ENCODE assay signal across 22 cellular contexts in genomic region chr1:219085082-219085481, GRCh38.
DNase-seq lines count a peak whose midpoint lies in the region; ATAC-seq and TF ChIP-seq lines count a peak whose summit lies in the region.
"Had no signal": no experiment of that assay in that cellular context is flagged by ENCODE, and none has a peak within 500 bp of the region (broad histone marks: within the 10 kb centered on the region; RNA-seq: fewer than 3 reads in every experiment).

No MANE protein-coding gene starts in this region.

- no peak for ATAC-seq in HG02938 (IDR thresholded peaks at IDR 0.05; ENCODE audit: unreplicated experiment)
- ATAC-seq: activated CD8-positive, alpha-beta T cell treated with anti-CD3 and anti-CD28 coated beads, Interleukin-2, amount 10 ng/mL, durations not matched to agents 7 days and 5 days; activated T-cell treated with anti-CD3 and anti-CD28 coated beads, Interleukin-2, amount 50 U/mL, for 72 hours; stimulated activated memory B cell treated with anti-CD40 and anti-IgM and Interleukin-4, amounts not matched to agents 10 μg/mL and 1 μg/mL and 100 μg/mL, for 72 hours had no signal

- no peak for TF ChIP-seq CTCF in GM13977 (IDR thresholded peaks at IDR 0.05; ENCODE audit: extremely low read depth, insufficient read depth, missing control alignments)
- TF ChIP-seq CTCF in thyroid gland (IDR thresholded peaks at IDR 0.05): no peak

- H3K27me3 ChIP-seq in ACC112 (ENCODE audit: insufficient read depth, low read length): no peaks in the 10 kb centered on the region
- no peaks in the 10 kb centered on the region for H3K27me3 ChIP-seq in thyroid gland
- H3K27me3 ChIP-seq: esophagus squamous epithelium, hepatocyte had no signal

- no peaks in the 10 kb centered on the region for H3K9me3 ChIP-seq in thyroid gland
- H3K9me3 ChIP-seq: esophagus squamous epithelium had no signal

- H3K27ac ChIP-seq in ACC112 (ENCODE audit: low read depth, low read length): peak overlapping the region; percentile 46
- no peak overlapping the region for H3K27ac ChIP-seq in thyroid gland
- H3K27ac ChIP-seq: esophagus squamous epithelium, hepatocyte had no signal

- no peak overlapping the region for H3K4me3 ChIP-seq in ACC112 (ENCODE audit: low read depth, low read length)
- H3K4me3 ChIP-seq in thyroid gland (replicated peaks in 1 of 3): no peak overlapping the region
- H3K4me3 ChIP-seq: esophagus squamous epithelium, hepatocyte had no signal

- 76 to 83% methylated on average over 3 of the region's 3 CpGs for WGBS in thyroid gland, 2 donors

- H3K36me3 ChIP-seq in ACC112 (ENCODE audit: insufficient read depth, low read length) (no peaks in the 10 kb centered on the region), thyroid gland (no peaks in the 10 kb centered on the region)
- H3K36me3 ChIP-seq: esophagus squamous epithelium had no signal

- DNase-seq in HCEC 1CT: peak; percentile 82
- DNase-seq in amniotic epithelial cell (ENCODE audit: low read depth): peak; percentile 96
- peak; percentile 89 for DNase-seq in iris pigment epithelial cell (ENCODE audit: low read depth)
- no peak for DNase-seq in GM13977 (ENCODE audit: low spot score)
- no peak for DNase-seq in thyroid gland
- no peak for DNase-seq in anterior cingulate cortex (lab: John Stamatoyannopoulos, UW)
- DNase-seq: ACHN; activated B cell treated with CpG ODN at 0.5 μM for 24 hours; activated CD8-positive, alpha-beta T cell treated with anti-CD3 and anti-CD28 coated beads, Interleukin-2, amount 10 ng/mL, durations not matched to agents 7 days and 5 days; activated T-cell treated with anti-CD3 and anti-CD28 coated beads, Interleukin-2, amount 50 U/mL, for 72 hours; effector CD8-positive, alpha-beta T cell; esophagus squamous epithelium; H9; Kasumi-1; NCI-H1105 treated with DMSO at 0.1 percent for 48 hours; NCI-H526 treated with DMSO at 0.1 percent for 48 hours; nephron progenitor cell; T-helper 2 cell had no signal

- no peaks in the 10 kb centered on the region for H3K79me2 ChIP-seq in ACC112 (ENCODE audit: control insufficient read depth, insufficient read depth, low read length, unreplicated experiment)
- H3K79me2 ChIP-seq: hepatocyte had no signal

- intact Hi-C loops in thyroid gland (cut with DNase I): no loop called here

- no peak for TF ChIP-seq POLR2A in thyroid gland (IDR thresholded peaks at IDR 0.05)

- in situ Hi-C loops in GM13977 (cut with MboI; ENCODE audit: low pct_unique_long_range_greater_than_20kb, low sequenced_read_pairs, unreplicated experiment): no loop called here

- H2AFZ ChIP-seq in ACC112 (ENCODE audit: low read length, unreplicated experiment): peak overlapping the region; percentile 45
- H2AFZ ChIP-seq: hepatocyte had no signal

- H3K4me1 ChIP-seq in ACC112 (ENCODE audit: control insufficient read depth, insufficient read depth, low read length, unreplicated experiment) (peaks cover 52% of the 10 kb centered on the region), thyroid gland (no peaks in the 10 kb centered on the region)
- H3K4me1 ChIP-seq: esophagus squamous epithelium had no signal

Comparison
In these comparisons a context has a peak if more than half of its experiments do, and no peak if none do; other contexts are left out.
1. DNase-seq: peak in HCEC 1CT (single experiment), amniotic epithelial cell (single experiment) and iris pigment epithelial cell (single experiment); none in GM13977 (single experiment), thyroid gland (0 of 2) and anterior cingulate cortex (0 of 58).